Comparison of ENCODE assay signal across 11 cellular contexts in the genomic region with DNA sequence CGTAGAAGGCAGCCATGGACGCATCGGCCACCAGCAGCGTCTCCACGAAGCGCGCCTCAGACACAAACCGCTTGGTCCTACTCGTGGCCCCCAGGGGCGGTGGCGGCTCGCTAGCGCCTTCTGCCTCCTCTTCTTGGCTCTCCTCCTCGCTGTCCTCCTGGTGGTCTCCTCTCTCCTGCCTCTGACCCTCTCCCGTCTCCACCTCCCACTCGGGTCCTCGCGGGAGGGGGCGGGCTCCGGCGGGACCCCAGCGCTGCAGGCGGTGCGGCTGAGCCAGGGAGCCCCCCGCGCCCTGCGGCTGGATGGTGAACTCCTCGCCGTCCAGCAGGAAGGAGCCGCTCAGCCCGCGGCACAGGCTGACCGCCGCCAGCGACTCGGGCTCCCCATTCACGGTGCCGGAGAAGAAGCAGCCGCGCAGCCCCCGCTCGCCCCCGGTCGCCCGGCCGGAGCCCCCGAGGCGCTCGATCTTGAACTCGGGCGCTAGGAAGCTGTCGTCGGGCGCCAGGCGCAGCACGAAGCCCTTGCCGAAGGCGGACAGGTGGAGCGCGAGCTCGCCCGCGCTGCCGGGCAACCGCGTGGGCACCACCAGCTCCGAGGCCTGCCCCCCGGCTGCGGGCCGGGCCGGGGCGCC. TPM values are rescaled to one million over a fixed set of nuclear protein-coding genes. Genes with fewer than 3 reads are reported as not detected.
DNase-seq lines count a peak whose midpoint lies in the region; ATAC-seq, FAIRE-seq and TF ChIP-seq lines count a peak whose summit lies in the region.
"Had no signal": no experiment of that assay in that cellular context is flagged by ENCODE, and none has a peak within 500 bp of the region (broad histone marks: within the 10 kb centered on the region; RNA-seq: fewer than 3 reads in every experiment).

No MANE protein-coding gene starts in this region.

- peak overlapping the region; percentile 81 for H3K4me2 ChIP-seq in astrocyte (ENCODE audit: low read length)

- peak overlapping the region; percentile 50 for H3K4me3 Mint-ChIP-seq in astrocyte (ENCODE audit: unreplicated experiment)
- H3K4me3 Mint-ChIP-seq in immature natural killer cell: peak overlapping the region; percentile 26 to 73 (median 65)

- H3K36me3 ChIP-seq in astrocyte (ENCODE audit: insufficient read depth, low read length) (no peaks in the 10 kb centered on the region), stomach smooth muscle (ENCODE audit: control insufficient read depth in 2 of 2, insufficient read depth in 2 of 2, low read length in 2 of 2) (no peaks in the 10 kb centered on the region)

- H3K9me3 ChIP-seq in astrocyte (ENCODE audit: insufficient read depth, low read depth, low read length): no peaks in the 10 kb centered on the region
- H3K9me3 ChIP-seq in stomach smooth muscle (ENCODE audit: control insufficient read depth in 2 of 2, low read length in 2 of 2): no peaks in the 10 kb centered on the region

- no peak overlapping the region for H3K4me3 ChIP-seq in astrocyte (ENCODE audit: insufficient read depth, low read depth, low read length)
- peak overlapping the region; percentile 64 to 70 for H3K4me3 ChIP-seq in stomach smooth muscle (ENCODE audit: low read length in 2 of 2)

- no peaks in the 10 kb centered on the region for H4K20me1 ChIP-seq in astrocyte (ENCODE audit: insufficient read depth, low read length)

- peaks cover 3% of the 10 kb centered on the region for H3K4me1 Mint-ChIP-seq in astrocyte (ENCODE audit: low read depth, unreplicated experiment)
- peaks cover 15 to 19% of the 10 kb centered on the region in 2 donors for H3K4me1 Mint-ChIP-seq in immature natural killer cell

- H3K9ac ChIP-seq in astrocyte (ENCODE audit: low read length) (no peak overlapping the region), stomach smooth muscle (ENCODE audit: low read length in 2 of 2) (peak overlapping the region; percentile 42 to 76)

- no peak for ATAC-seq in HG03025 (IDR thresholded peaks at IDR 0.05; ENCODE audit: low FRiP score, unreplicated experiment)
- no peak for ATAC-seq in HG03378 (IDR thresholded peaks at IDR 0.05; ENCODE audit: unreplicated experiment)

- H3K36me3 Mint-ChIP-seq in astrocyte (ENCODE audit: low read depth, unreplicated experiment): peaks cover 3% of the 10 kb centered on the region
- H3K36me3 Mint-ChIP-seq in immature natural killer cell: peaks cover 0 to 6% (median 0%) of the 10 kb centered on the region in 3 donors

- FAIRE-seq in astrocyte (lab: Jason Lieb, UNC): no peak

- H3K79me2 ChIP-seq in astrocyte (ENCODE audit: insufficient read depth, low read length): no peaks in the 10 kb centered on the region

- no peak overlapping the region for H2AFZ ChIP-seq in astrocyte (ENCODE audit: low read depth, low read length)

- H3K27ac Mint-ChIP-seq in astrocyte (ENCODE audit: unreplicated experiment) (peak overlapping the region; percentile 66), immature natural killer cell (no peak overlapping the region)

- peak; percentile 67 for DNase-seq in DMS 273 (lab: John Stamatoyannopoulos, UW; ENCODE audit: unreplicated experiment)
- no peak for DNase-seq in DMS 273 treated with DMSO at 0.1 percent for 48 hours (lab: John Stamatoyannopoulos, UW)
- no peak for DNase-seq in astrocyte (ENCODE audit: low read depth)
- peak in 2 of 3 donors; percentile 21 to 24 for DNase-seq in immature natural killer cell
- DNase-seq in COLO829 (ENCODE audit: low spot score): no peak
- DNase-seq: T-helper 9 cell had no signal

- H3K9me3 Mint-ChIP-seq in astrocyte (ENCODE audit: unreplicated experiment) (peaks cover 3% of the 10 kb centered on the region), immature natural killer cell (no peaks in the 10 kb centered on the region)

- TF ChIP-seq CTCF in astrocyte (IDR thresholded peaks at IDR 0.05; ENCODE audit: insufficient read depth, low read depth, low read length): no peak

- H3K4me1 ChIP-seq in astrocyte (ENCODE audit: insufficient read depth, low read length) (no peaks in the 10 kb centered on the region), stomach smooth muscle (ENCODE audit: control insufficient read depth, insufficient read depth, low read length) (peaks cover 28% of the 10 kb centered on the region)

- H3K27me3 Mint-ChIP-seq in astrocyte (ENCODE audit: low read depth, unreplicated experiment): peaks cover 71% of the 10 kb centered on the region
- H3K27me3 Mint-ChIP-seq in immature natural killer cell (ENCODE audit: low read depth in 3 of 3): peaks cover 24 to 32% (median 24%) of the 10 kb centered on the region in 3 donors

- H3K27ac ChIP-seq in astrocyte (ENCODE audit: low read depth, low read length) (no peak overlapping the region), stomach smooth muscle (ENCODE audit: low read length) (no peak overlapping the region)
- H3K27ac ChIP-seq: 22Rv1 had no signal

- H3K27me3 ChIP-seq in astrocyte (ENCODE audit: insufficient read depth, low read length) (peaks cover 73% of the 10 kb centered on the region), stomach smooth muscle (ENCODE audit: control insufficient read depth in 1 of 2, insufficient read depth in 2 of 2, low read length in 2 of 2) (no peaks in the 10 kb centered on the region)

RNA-seq across cellular contexts. Expression of gene ADAMTS8, which starts 0.7 kb away (rescaled TPM):
- total RNA-seq in astrocyte: 0.17 and 0.20 TPM in 2 replicates
- under 1 TPM in 1 of 3 donors, not detected in 2; 0.18 TPM for polyA plus RNA-seq in immature natural killer cell
- total RNA-seq: fibroblast of villous mesenchyme had no signal

RNA-seq across cellular contexts. Expression of gene ADAMTS15, which starts 20.7 kb away (rescaled TPM):
- 10.0 and 13.8 TPM in 2 replicates for total RNA-seq in astrocyte
- polyA plus RNA-seq in immature natural killer cell: not detected

Comparison
In these comparisons a context has a peak if more than half of its experiments do, and no peak if none do; other contexts are left out.
1. DNase-seq: peak in DMS 273 (single experiment) and immature natural killer cell (2 of 3); none in DMS 273 treated with DMSO at 0.1 percent for 48 hours (single experiment), astrocyte (single experiment) and COLO829 (single experiment).